8 cellular contexts compared by ENCODE assay signal in genomic region chr6:149436647-149437046, GRCh38. TPM values are rescaled to one million over a fixed set of nuclear protein-coding genes. Genes with fewer than 3 reads are reported as not detected.
"Had no signal": no experiment of that assay in that cellular context is flagged by ENCODE, and none has a peak within 500 bp of the region (broad histone marks: within the 10 kb centered on the region; RNA-seq: fewer than 3 reads in every experiment).

No MANE protein-coding gene starts in this region.

- H3K4me3 ChIP-seq: GM23338, HAP-1 had no signal

- DNase-seq: H7, HFFc6, KBM-7 had no signal

- H3K9me3 ChIP-seq: HAP-1 had no signal

- H3K27ac ChIP-seq: HL-60 had no signal

- FAIRE-seq: HepG2 had no signal

- H3K4me1 ChIP-seq: HAP-1 had no signal

- H2AFZ ChIP-seq: GM23338 had no signal

- ATAC-seq: GM23338, HCT116 had no signal

- H3K4me2 ChIP-seq: GM23338 had no signal

- H3K36me3 ChIP-seq: HAP-1 had no signal

RNA-seq across cellular contexts. Expression of gene ZC3H12D, which starts 48.2 kb away (rescaled TPM):
- polyA plus RNA-seq: GM23338 had no signal
